In the genomic region with DNA sequence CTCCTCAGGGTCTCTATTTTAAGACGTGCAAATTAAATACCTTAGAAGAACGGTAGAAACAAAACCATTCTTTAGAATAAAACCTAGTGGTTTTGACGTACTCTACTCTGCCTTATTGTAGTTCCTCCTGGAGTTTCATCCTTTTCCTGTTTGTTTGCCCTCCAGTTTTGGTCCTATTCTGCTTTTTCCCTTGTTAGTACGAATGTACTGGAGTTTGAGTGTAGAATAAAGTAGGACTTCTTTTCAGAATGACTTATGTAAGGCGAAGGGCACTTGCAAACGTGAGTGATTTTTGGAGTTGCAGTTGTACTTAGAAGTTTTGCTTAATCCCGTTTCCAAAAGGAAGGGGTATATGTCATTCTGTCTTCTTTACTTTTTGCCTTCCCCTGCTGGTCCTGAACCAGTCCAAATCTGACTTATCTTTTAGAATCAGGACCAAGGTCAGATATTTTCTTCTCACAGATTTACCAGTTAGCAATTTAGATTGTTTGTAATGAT, we compare ENCODE assay signal across 8 cellular contexts. TPM values are rescaled to one million over a fixed set of nuclear protein-coding genes. Genes with fewer than 3 reads are reported as not detected.
DNase-seq lines count a peak whose midpoint lies in the region; ATAC-seq and TF ChIP-seq lines count a peak whose summit lies in the region.

No MANE protein-coding gene starts in this region.

- H3K4me3 ChIP-seq in Panc1 (ENCODE audit: low read depth in 2 of 2, low read length in 2 of 2) (peak overlapping the region; percentile 64 to 78), esophagus (ENCODE audit: low read depth in 1 of 2, low read length in 2 of 2) (peak overlapping the region; percentile 90 to 93), trophoblast cell (ENCODE audit: low read depth, low read length) (no peak overlapping the region)

- POLR2A ChIA-PET in Panc1 (lab: Charles Lee), result interaction anchor here (0.6 to 1.2 kb wide), 2 partner anchors 107 to 163 kb away, joined by 3 read pairs; a partner anchor contains a TSS

- no peak overlapping the region for H4K12ac ChIP-seq in trophoblast cell (ENCODE audit: low read depth, low read length)

- H3K27ac ChIP-seq in Panc1 (ENCODE audit: low read length), result peak overlapping the region; percentile 41
- peak overlapping the region; percentile 40 to 93 for H3K27ac ChIP-seq in esophagus (ENCODE audit: low read depth in 2 of 2, low read length in 1 of 2)
- H3K27ac ChIP-seq in trophoblast cell (ENCODE audit: low read depth, low read length), result no peak overlapping the region

- H2BK12ac ChIP-seq in trophoblast cell (ENCODE audit: low read length), result no peak overlapping the region

- in situ Hi-C loops in Panc1 (cut with HindIII; ENCODE audit: low pct_unique_long_range_greater_than_20kb, low sequenced_read_pairs), result no loop called here

- H3K36me3 ChIP-seq in Panc1 (ENCODE audit: control insufficient read depth, insufficient read depth, low read length) (no peaks in the 10 kb centered on the region), esophagus (ENCODE audit: control insufficient read depth in 2 of 2, insufficient read depth in 2 of 2, low read length in 1 of 2) (no peaks in the 10 kb centered on the region), trophoblast cell (ENCODE audit: control insufficient read depth in 1 of 2, insufficient read depth in 2 of 2, low read length in 2 of 2) (no peaks in the 10 kb centered on the region)

- no peak overlapping the region for H3K23ac ChIP-seq in trophoblast cell (ENCODE audit: low read length)

- H3K4me2 ChIP-seq in trophoblast cell (ENCODE audit: low read length), result peak overlapping the region; percentile 68

- intact Hi-C loops in Panc1 (cut with micrococcal nuclease; ENCODE audit: unreplicated experiment), result loop anchor here (2.0 to 5.0 kb wide), 2 partner anchors 173 to 239 kb away; no protein-coding TSS in a partner anchor

- no peak overlapping the region for H3K14ac ChIP-seq in trophoblast cell (ENCODE audit: low read length)

- no peak overlapping the region for H4K91ac ChIP-seq in trophoblast cell (ENCODE audit: low read depth, low read length)

- no peak overlapping the region for H2AK5ac ChIP-seq in trophoblast cell (ENCODE audit: low read length)

- H2BK5ac ChIP-seq in trophoblast cell (ENCODE audit: low read depth, low read length, poor library complexity), result no peak overlapping the region

- H2BK120ac ChIP-seq in trophoblast cell (ENCODE audit: insufficient read depth, low read length, poor library complexity), result no peak overlapping the region

- H3K9me3 ChIP-seq in Panc1 (ENCODE audit: control insufficient read depth, insufficient read depth, low read depth, low read length), result no peaks in the 10 kb centered on the region
- no peaks in the 10 kb centered on the region for H3K9me3 ChIP-seq in esophagus (ENCODE audit: control insufficient read depth in 2 of 2, insufficient read depth in 1 of 2, low read depth in 1 of 2, low read length in 1 of 2)
- no peaks in the 10 kb centered on the region for H3K9me3 ChIP-seq in trophoblast cell (ENCODE audit: insufficient read depth, low read depth, low read length)

- peaks cover 25% of the 10 kb centered on the region for H3K4me1 ChIP-seq in Panc1 (ENCODE audit: control insufficient read depth, insufficient read depth, low read length)
- H3K4me1 ChIP-seq in esophagus (ENCODE audit: control insufficient read depth in 2 of 2, insufficient read depth in 2 of 2, low read length in 1 of 2), result no peaks in the 10 kb centered on the region
- peaks cover 0 to 4% of the 10 kb centered on the region in 2 experiments for H3K4me1 ChIP-seq in trophoblast cell (ENCODE audit: control insufficient read depth in 1 of 2, insufficient read depth in 2 of 2, low read length in 2 of 2)

- 8 to 9% methylated on average over 7 of the region's 7 CpGs for WGBS in esophagus, 2 donors
- WGBS in trophoblast cell (ENCODE audit: extremely low coverage, insufficient coverage, insufficient read length), result no CpG with 5 or more reads among the region's 7 CpGs

- peaks cover 6% of the 10 kb centered on the region for H3K79me2 ChIP-seq in trophoblast cell (ENCODE audit: control insufficient read depth, insufficient read depth, low read length, poor library complexity)

- H3K18ac ChIP-seq in trophoblast cell (ENCODE audit: low read length), result no peak overlapping the region

- H3K9ac ChIP-seq in trophoblast cell (ENCODE audit: low read length), result no peak overlapping the region

- no peak overlapping the region for H3K4ac ChIP-seq in trophoblast cell (ENCODE audit: low read depth, low read length)

- no peak for TF ChIP-seq CTCF in Panc1 (IDR thresholded peaks at IDR 0.05)

- H4K8ac ChIP-seq in trophoblast cell (ENCODE audit: low read depth, low read length), result no peak overlapping the region

- DNase-seq in EL (peak; percentile 10), Panc1 (ENCODE audit: low read depth, low spot score) (no peak), trophoblast cell (peak; percentile 1 to 58)

- TSS peak; percentile 72 for BruUV-seq in Panc1 (replicated peaks; lab: Mats Ljungman, UMichigan)

- no peaks in the 10 kb centered on the region for H3K27me3 ChIP-seq in Panc1 (ENCODE audit: control insufficient read depth, insufficient read depth, low read length)
- no peaks in the 10 kb centered on the region for H3K27me3 ChIP-seq in esophagus (ENCODE audit: control insufficient read depth in 1 of 2, insufficient read depth in 2 of 2, low read length in 2 of 2)
- no peaks in the 10 kb centered on the region for H3K27me3 ChIP-seq in trophoblast cell (ENCODE audit: insufficient read depth, low read length)

- ATAC-seq in Panc1 (no peak), HG02610 (IDR thresholded peaks at IDR 0.05; ENCODE audit: unreplicated experiment) (no peak), GM21576 (IDR thresholded peaks at IDR 0.05; ENCODE audit: unreplicated experiment) (no peak), GM21526 (IDR thresholded peaks at IDR 0.05; ENCODE audit: low FRiP score, unreplicated experiment) (no peak), HG02938 (IDR thresholded peaks at IDR 0.05; ENCODE audit: unreplicated experiment) (no peak)

- no peak overlapping the region for H2AFZ ChIP-seq in trophoblast cell (ENCODE audit: insufficient read depth, low read length, poor library complexity)

- H3K79me1 ChIP-seq in trophoblast cell (ENCODE audit: low read length), result peaks cover 9% of the 10 kb centered on the region

- CTCF ChIA-PET in Panc1 (lab: Charles Lee), result interaction anchor here (0.6 to 1.3 kb wide), 5 partner anchors 113 to 677 kb away, joined by 3 to 4 read pairs (median 3); a partner anchor contains a TSS

RNA-seq across cellular contexts. Expression of a gene that starts 1.4 kb away (rescaled TPM):
- 17.0 TPM for total RNA-seq in Panc1 (2021; ENCODE audit: unreplicated experiment)
- 12.5 TPM for polyA plus RNA-seq in Panc1 (2012; ENCODE audit: insufficient read length)
- 1 to 10 TPM; 2.7 to 2.8 TPM for polyA plus RNA-seq in esophagus
- 6.7 and 6.9 TPM in 2 replicates for polyA plus RNA-seq in trophoblast cell (2013)
